Comparison of ENCODE assay signal across 11 cellular contexts in genomic region chr4:54687887-54688841, GRCh38. TPM values are rescaled to one million over a fixed set of nuclear protein-coding genes. Genes with fewer than 3 reads are reported as not detected.
A peak's percentile ranks its signal among the peaks of the same experiment; 100 is the strongest.
DNase-seq lines count a peak whose midpoint lies in the region; ATAC-seq, FAIRE-seq and TF ChIP-seq lines count a peak whose summit lies in the region.
"Had no signal": no experiment of that assay in that cellular context is flagged by ENCODE, and none has a peak within 500 bp of the region (broad histone marks: within the 10 kb centered on the region; RNA-seq: fewer than 3 reads in every experiment).

No MANE protein-coding gene starts in this region.

- no peak overlapping the region for H3K27ac ChIP-seq in kidney (ENCODE audit: low read depth in 2 of 2, low read length in 2 of 2)
- H3K27ac ChIP-seq: KMS-11, upper lobe of left lung had no signal

- ATAC-seq in GM18867 (IDR thresholded peaks at IDR 0.05; ENCODE audit: unreplicated experiment) (peak; percentile 38), HG03066 (IDR thresholded peaks at IDR 0.05; ENCODE audit: low read depth, unreplicated experiment) (peak; percentile 42), HG02970 (IDR thresholded peaks at IDR 0.05; ENCODE audit: low FRiP score, unreplicated experiment) (no peak)

- no peaks in the 10 kb centered on the region for H3K4me1 ChIP-seq in kidney (ENCODE audit: control insufficient read depth in 1 of 2, insufficient read depth in 1 of 2, low read depth in 1 of 2, low read length in 2 of 2)
- H3K4me1 ChIP-seq: upper lobe of left lung had no signal

- no peak for FAIRE-seq in kidney (lab: Jason Lieb, UNC)
- FAIRE-seq: bronchial epithelial cell had no signal

- no peaks in the 10 kb centered on the region for H3K36me3 ChIP-seq in kidney (ENCODE audit: control insufficient read depth in 1 of 2, insufficient read depth in 2 of 2, low read length in 2 of 2)
- H3K36me3 ChIP-seq: upper lobe of left lung had no signal

- peak; percentile 37 for DNase-seq in T1000 (lab: John Stamatoyannopoulos, UW)
- peak; percentile 75 for DNase-seq in pons (ENCODE audit: low spot score)
- DNase-seq in AG08396 (ENCODE audit: low spot score), result no peak
- no peak for DNase-seq in kidney
- no peak for DNase-seq in NCI-H1694 treated with DMSO at 0.1 percent for 48 hours (lab: John Stamatoyannopoulos, UW)
- DNase-seq: upper lobe of left lung had no signal

- intact Hi-C loops in kidney (cut with DNase I), result no loop called here

- no peak overlapping the region for H3K9ac ChIP-seq in kidney (ENCODE audit: low read length in 2 of 2)
- H3K9ac ChIP-seq: KMS-11 had no signal

- H3K4me3 ChIP-seq in kidney (ENCODE audit: low read length in 2 of 2), result no peak overlapping the region
- H3K4me3 ChIP-seq: upper lobe of left lung had no signal

- H3K9me3 ChIP-seq in kidney (ENCODE audit: control insufficient read depth in 1 of 2, low read length in 2 of 2), result no peaks in the 10 kb centered on the region
- H3K9me3 ChIP-seq: upper lobe of left lung had no signal

- no peak for TF ChIP-seq CTCF in kidney (IDR thresholded peaks at IDR 0.05; ENCODE audit: borderline replicate concordance, extremely low read depth, insufficient read depth)

RNA-seq across cellular contexts. Expression of gene KIT, which starts 30.4 kb away (rescaled TPM):
- 38.1 TPM for total RNA-seq in kidney
- polyA plus RNA-seq in kidney (ENCODE audit: insufficient read depth, low read depth, low replicate concordance), result 7.7 TPM

Comparison
In these comparisons a context has a peak if more than half of its experiments do, and no peak if none do; other contexts are left out.
1. DNase-seq: peak in T1000 (single experiment) and pons (single experiment); none in AG08396 (single experiment), kidney (single experiment) and NCI-H1694 treated with DMSO at 0.1 percent for 48 hours (single experiment).